Comparison of ENCODE assay signal across 15 cellular contexts in genomic region chr11:121650520-121651266, GRCh38.
DNase-seq lines count a peak whose midpoint lies in the region; ATAC-seq, FAIRE-seq and TF ChIP-seq lines count a peak whose summit lies in the region.
"Had no signal": no experiment of that assay in that cellular context is flagged by ENCODE, and none has a peak within 500 bp of the region (broad histone marks: within the 10 kb centered on the region; RNA-seq: fewer than 3 reads in every experiment).

No MANE protein-coding gene starts in this region.

- H3K9ac ChIP-seq in OCI-LY3 (ENCODE audit: low read length), result peak overlapping the region; percentile 2; the same call in 1 of the 2 replicates
- H3K9ac ChIP-seq in astrocyte (ENCODE audit: low read length), result no peak overlapping the region
- H3K9ac ChIP-seq: BLaER1 treated with 17β-estradiol and CSF1 and Interleukin-3, amounts not matched to agents 10 nM and 100 nM had no signal

- H3K4me3 ChIP-seq in GM06990 (replicated peaks; ENCODE audit: low read depth, low read length) (no peak overlapping the region), OCI-LY3 (ENCODE audit: low read length) (peak overlapping the region; percentile 43; the same call in 1 of the 2 replicates), astrocyte (ENCODE audit: insufficient read depth, low read depth, low read length) (no peak overlapping the region), spleen (no peak overlapping the region), ovary (no peak overlapping the region)
- H3K4me3 ChIP-seq: BLaER1 treated with 17β-estradiol and CSF1 and Interleukin-3, amounts not matched to agents 10 nM and 100 nM had no signal

- peak; percentile 84 for ATAC-seq in GM18867 (IDR thresholded peaks at IDR 0.05; ENCODE audit: unreplicated experiment)

- H3K9me3 ChIP-seq in OCI-LY3 (ENCODE audit: insufficient read depth, low read length), result no peaks in the 10 kb centered on the region
- no peaks in the 10 kb centered on the region for H3K9me3 ChIP-seq in astrocyte (ENCODE audit: insufficient read depth, low read depth, low read length)
- H3K9me3 ChIP-seq in spleen, result no peaks in the 10 kb centered on the region
- H3K9me3 ChIP-seq in ovary, result no peaks in the 10 kb centered on the region
- H3K9me3 ChIP-seq: BLaER1 treated with 17β-estradiol and CSF1 and Interleukin-3, amounts not matched to agents 10 nM and 100 nM had no signal

- TF ChIP-seq CTCF in GM06990 (IDR thresholded peaks at IDR 0.05; ENCODE audit: insufficient read depth, low read length, poor library complexity, severe bottlenecking), result no peak
- no peak for TF ChIP-seq CTCF in OCI-LY3 (IDR thresholded peaks at IDR 0.05; ENCODE audit: low read depth, low read length)
- TF ChIP-seq CTCF in astrocyte (IDR thresholded peaks at IDR 0.05; ENCODE audit: insufficient read depth, low read depth, low read length), result no peak
- TF ChIP-seq CTCF in spleen (IDR thresholded peaks at IDR 0.05 in 8 of 11, conservative IDR thresholded peaks at IDR 0.05 in 3 of 11), result no peak
- no peak for TF ChIP-seq CTCF in ovary (IDR thresholded peaks at IDR 0.05)

- H3K4me1 ChIP-seq in OCI-LY3 (ENCODE audit: low read length), result peaks cover 28% of the 10 kb centered on the region
- H3K4me1 ChIP-seq in astrocyte (ENCODE audit: insufficient read depth, low read length), result peaks cover 11% of the 10 kb centered on the region
- H3K4me1 ChIP-seq in spleen, result peaks cover 4 to 11% (median 9%) of the 10 kb centered on the region in 6 donors
- no peaks in the 10 kb centered on the region for H3K4me1 ChIP-seq in ovary (ENCODE audit: insufficient read depth)

- FAIRE-seq in astrocyte (lab: Jason Lieb, UNC), result no peak

- no peak for TF ChIP-seq EP300 in ovary (IDR thresholded peaks at IDR 0.05)

- no peak overlapping the region for H3K4me3 Mint-ChIP-seq in astrocyte (ENCODE audit: unreplicated experiment)
- H3K4me3 Mint-ChIP-seq: endodermal cell had no signal

- H3K36me3 ChIP-seq in GM06990 (ENCODE audit: control insufficient read depth, insufficient read depth, low read length) (no peaks in the 10 kb centered on the region), OCI-LY3 (replicated peaks; ENCODE audit: low read depth, low read length) (no peaks in the 10 kb centered on the region), astrocyte (ENCODE audit: insufficient read depth, low read length) (no peaks in the 10 kb centered on the region), spleen (no peaks in the 10 kb centered on the region), ovary (no peaks in the 10 kb centered on the region)
- H3K36me3 ChIP-seq: BLaER1 treated with 17β-estradiol and CSF1 and Interleukin-3, amounts not matched to agents 10 nM and 100 nM had no signal

- no peaks in the 10 kb centered on the region for H3K79me2 ChIP-seq in OCI-LY3 (ENCODE audit: low read length)
- H3K79me2 ChIP-seq in astrocyte (ENCODE audit: insufficient read depth, low read length), result no peaks in the 10 kb centered on the region

- H3K27ac Mint-ChIP-seq in astrocyte (ENCODE audit: unreplicated experiment), result peak overlapping the region; percentile 8
- H3K27ac Mint-ChIP-seq: endodermal cell had no signal

- H3K27me3 Mint-ChIP-seq in astrocyte (ENCODE audit: low read depth, unreplicated experiment), result peaks cover 23% of the 10 kb centered on the region

- H3K9me3 Mint-ChIP-seq in astrocyte (ENCODE audit: unreplicated experiment), result peaks cover 2% of the 10 kb centered on the region
- H3K9me3 Mint-ChIP-seq: endodermal cell had no signal

- H2AFZ ChIP-seq in OCI-LY3 (ENCODE audit: low read depth, low read length) (0 out of 2 replicates have a peak overlapping the region, but pooled peaks have one; percentile 26), astrocyte (ENCODE audit: low read depth, low read length) (no peak overlapping the region)

- H3K36me3 Mint-ChIP-seq in astrocyte (ENCODE audit: low read depth, unreplicated experiment), result peaks cover 1% of the 10 kb centered on the region

- no peak for TF ChIP-seq POLR2A in spleen (IDR thresholded peaks at IDR 0.05)
- no peak for TF ChIP-seq POLR2A in ovary (IDR thresholded peaks at IDR 0.05)

- H3K27me3 ChIP-seq in GM06990 (replicated peaks; ENCODE audit: control insufficient read depth, insufficient read depth, low read length), result no peaks in the 10 kb centered on the region
- H3K27me3 ChIP-seq in OCI-LY3 (ENCODE audit: low read depth, low read length), result 0 out of 2 replicates have a peak, but pooled peaks cover 5% of the 10 kb centered on the region
- H3K27me3 ChIP-seq in astrocyte (ENCODE audit: insufficient read depth, low read length), result no peaks in the 10 kb centered on the region
- H3K27me3 ChIP-seq in spleen (replicated peaks in 1 of 7), result peaks cover 0 to 16% (median 0%) of the 10 kb centered on the region in 7 donors
- no peaks in the 10 kb centered on the region for H3K27me3 ChIP-seq in ovary
- H3K27me3 ChIP-seq: BLaER1 treated with 17β-estradiol and CSF1 and Interleukin-3, amounts not matched to agents 10 nM and 100 nM had no signal

- H3K27ac ChIP-seq in OCI-LY3 (ENCODE audit: low read length) (no peak overlapping the region), astrocyte (ENCODE audit: low read depth, low read length) (no peak overlapping the region), spleen (no peak overlapping the region), ovary (no peak overlapping the region)
- H3K27ac ChIP-seq: BLaER1 treated with 17β-estradiol and CSF1 and Interleukin-3, amounts not matched to agents 10 nM and 100 nM had no signal

- H4K20me1 ChIP-seq in OCI-LY3 (ENCODE audit: insufficient read depth, low read length) (no peaks in the 10 kb centered on the region), astrocyte (ENCODE audit: insufficient read depth, low read length) (no peaks in the 10 kb centered on the region)
- H4K20me1 ChIP-seq: BLaER1 treated with 17β-estradiol and CSF1 and Interleukin-3, amounts not matched to agents 10 nM and 100 nM had no signal

- intact Hi-C loops in spleen (cut with DNase I; ENCODE audit: low total_unique reads) (no loop called here), ovary (cut with DNase I) (loop anchor here in 3 of 4 donors (5.0 kb wide), 1 partner anchor 857 kb away; no protein-coding TSS in a partner anchor)

- peak; percentile 47 for DNase-seq in GM06990 (ENCODE audit: extremely low read depth, insufficient read length)
- no peak for DNase-seq in astrocyte (ENCODE audit: low read depth)
- no peak for DNase-seq in GOT3 (lab: John Stamatoyannopoulos, UW)
- no peak for DNase-seq in spleen
- DNase-seq in ovary, result no peak
- DNase-seq: activated gamma-delta T cell, EL, endodermal cell, foreskin fibroblast, HCEC 1CT, mammary epithelial cell, NCI-H2171 treated with DMSO at 0.1 percent for 48 hours had no signal

- H3K4me2 ChIP-seq in OCI-LY3 (ENCODE audit: low read length), result peak overlapping the region; percentile 68
- no peak overlapping the region for H3K4me2 ChIP-seq in astrocyte (ENCODE audit: low read length)
- H3K4me2 ChIP-seq: BLaER1 treated with 17β-estradiol and CSF1 and Interleukin-3, amounts not matched to agents 10 nM and 100 nM had no signal

- 61 to 74% (median 71%) methylated on average over 13 of the region's 13 CpGs for WGBS in spleen, 5 donors
- 75 to 79% (median 77%) methylated on average over 13 of the region's 13 CpGs for WGBS in ovary, 3 donors

- peaks cover 13% of the 10 kb centered on the region for H3K4me1 Mint-ChIP-seq in astrocyte (ENCODE audit: low read depth, unreplicated experiment)
